ENCODE assay signal across 1 cellular context in the genomic region with DNA sequence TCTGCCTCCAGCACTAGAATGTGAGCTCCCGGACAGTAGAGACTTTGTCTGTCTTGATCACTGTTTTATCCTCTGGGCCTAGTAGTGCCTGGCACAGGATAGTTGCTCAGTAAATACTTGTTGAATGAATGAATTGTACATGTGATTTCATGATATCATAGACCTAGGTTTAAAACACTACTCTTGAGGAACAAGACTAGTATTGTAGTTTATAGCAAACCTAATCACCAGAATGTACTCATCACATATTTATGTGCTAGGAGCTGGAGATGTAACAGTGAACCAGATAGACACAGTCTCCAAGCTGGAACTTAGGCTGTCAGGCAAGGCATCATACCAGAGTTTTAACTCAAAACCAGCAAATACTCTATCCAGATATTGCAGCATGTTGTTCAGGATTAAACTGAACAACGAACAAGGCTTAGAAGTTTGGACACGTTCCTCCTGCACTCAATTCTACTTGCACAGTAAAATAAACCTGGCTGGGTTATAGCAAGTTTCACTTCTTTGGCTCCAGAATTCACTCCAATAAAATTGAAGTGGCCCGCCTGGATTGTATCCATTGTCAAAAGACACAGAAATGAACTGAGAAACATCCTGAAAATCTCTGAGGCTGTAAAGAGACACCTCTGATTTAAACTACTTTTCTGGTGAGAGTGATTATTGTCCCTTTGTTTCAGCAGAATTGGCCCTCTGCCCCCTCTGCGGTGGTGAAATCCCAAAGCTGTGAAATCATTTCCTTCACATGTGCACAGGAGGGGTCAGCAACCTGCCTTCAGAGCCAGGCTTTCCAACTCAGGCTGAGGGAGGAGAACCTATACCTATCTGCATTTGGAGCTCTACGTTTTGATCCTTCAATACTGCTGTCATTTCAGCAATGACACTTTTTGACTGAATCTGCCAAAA.
TF ChIP-seq lines count a peak whose summit lies in the region.

No MANE protein-coding gene starts in this region.

TF ChIP-seq in WTC11, 78 proteins besides CTCF, POLR2A, EP300 and RAD21 (continued from another document):
- TF ChIP-seq CREB1 (CRISPR knock-in tag; IDR thresholded peaks at IDR 0.05) (no peak), ZNF263 (CRISPR knock-in tag; IDR thresholded peaks at IDR 0.05; ENCODE audit: low read depth) (no peak), ATF3 (CRISPR knock-in tag; conservative IDR thresholded peaks at IDR 0.05) (no peak), ZBTB21 (CRISPR knock-in tag; IDR thresholded peaks at IDR 0.05; ENCODE audit: borderline replicate concordance) (no peak), TEAD1 (CRISPR knock-in tag; IDR thresholded peaks at IDR 0.05) (no peak), ZNF232 (CRISPR knock-in tag; IDR thresholded peaks at IDR 0.05) (no peak)
- TF ChIP-seq, protein P1, sequence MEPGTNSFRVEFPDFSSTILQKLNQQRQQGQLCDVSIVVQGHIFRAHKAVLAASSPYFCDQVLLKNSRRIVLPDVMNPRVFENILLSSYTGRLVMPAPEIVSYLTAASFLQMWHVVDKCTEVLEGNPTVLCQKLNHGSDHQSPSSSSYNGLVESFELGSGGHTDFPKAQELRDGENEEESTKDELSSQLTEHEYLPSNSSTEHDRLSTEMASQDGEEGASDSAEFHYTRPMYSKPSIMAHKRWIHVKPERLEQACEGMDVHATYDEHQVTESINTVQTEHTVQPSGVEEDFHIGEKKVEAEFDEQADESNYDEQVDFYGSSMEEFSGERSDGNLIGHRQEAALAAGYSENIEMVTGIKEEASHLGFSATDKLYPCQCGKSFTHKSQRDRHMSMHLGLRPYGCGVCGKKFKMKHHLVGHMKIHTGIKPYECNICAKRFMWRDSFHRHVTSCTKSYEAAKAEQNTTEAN (CRISPR knock-in tag; IDR thresholded peaks at IDR 0.05) = no peak
- TF ChIP-seq, protein P2, sequence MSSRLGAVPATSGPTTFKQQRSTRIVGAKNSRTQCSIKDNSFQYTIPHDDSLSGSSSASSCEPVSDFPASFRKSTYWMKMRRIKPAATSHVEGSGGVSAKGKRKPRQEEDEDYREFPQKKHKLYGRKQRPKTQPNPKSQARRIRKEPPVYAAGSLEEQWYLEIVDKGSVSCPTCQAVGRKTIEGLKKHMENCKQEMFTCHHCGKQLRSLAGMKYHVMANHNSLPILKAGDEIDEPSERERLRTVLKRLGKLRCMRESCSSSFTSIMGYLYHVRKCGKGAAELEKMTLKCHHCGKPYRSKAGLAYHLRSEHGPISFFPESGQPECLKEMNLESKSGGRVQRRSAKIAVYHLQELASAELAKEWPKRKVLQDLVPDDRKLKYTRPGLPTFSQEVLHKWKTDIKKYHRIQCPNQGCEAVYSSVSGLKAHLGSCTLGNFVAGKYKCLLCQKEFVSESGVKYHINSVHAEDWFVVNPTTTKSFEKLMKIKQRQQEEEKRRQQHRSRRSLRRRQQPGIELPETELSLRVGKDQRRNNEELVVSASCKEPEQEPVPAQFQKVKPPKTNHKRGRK (CRISPR knock-in tag; IDR thresholded peaks at IDR 0.05; ENCODE audit: borderline replicate concordance) = no peak
TF ChIP-seq in WTC11: peak in this region for 0.
